1 cellular context compared by ENCODE assay signal in genomic region chr1:91555074-91555730, GRCh38.
TF ChIP-seq lines count a peak whose summit lies in the region.

No MANE protein-coding gene starts in this region.

TF ChIP-seq in WTC11, 78 proteins besides CTCF, POLR2A, EP300 and RAD21 (continued from another document):
- TF ChIP-seq, protein P1, sequence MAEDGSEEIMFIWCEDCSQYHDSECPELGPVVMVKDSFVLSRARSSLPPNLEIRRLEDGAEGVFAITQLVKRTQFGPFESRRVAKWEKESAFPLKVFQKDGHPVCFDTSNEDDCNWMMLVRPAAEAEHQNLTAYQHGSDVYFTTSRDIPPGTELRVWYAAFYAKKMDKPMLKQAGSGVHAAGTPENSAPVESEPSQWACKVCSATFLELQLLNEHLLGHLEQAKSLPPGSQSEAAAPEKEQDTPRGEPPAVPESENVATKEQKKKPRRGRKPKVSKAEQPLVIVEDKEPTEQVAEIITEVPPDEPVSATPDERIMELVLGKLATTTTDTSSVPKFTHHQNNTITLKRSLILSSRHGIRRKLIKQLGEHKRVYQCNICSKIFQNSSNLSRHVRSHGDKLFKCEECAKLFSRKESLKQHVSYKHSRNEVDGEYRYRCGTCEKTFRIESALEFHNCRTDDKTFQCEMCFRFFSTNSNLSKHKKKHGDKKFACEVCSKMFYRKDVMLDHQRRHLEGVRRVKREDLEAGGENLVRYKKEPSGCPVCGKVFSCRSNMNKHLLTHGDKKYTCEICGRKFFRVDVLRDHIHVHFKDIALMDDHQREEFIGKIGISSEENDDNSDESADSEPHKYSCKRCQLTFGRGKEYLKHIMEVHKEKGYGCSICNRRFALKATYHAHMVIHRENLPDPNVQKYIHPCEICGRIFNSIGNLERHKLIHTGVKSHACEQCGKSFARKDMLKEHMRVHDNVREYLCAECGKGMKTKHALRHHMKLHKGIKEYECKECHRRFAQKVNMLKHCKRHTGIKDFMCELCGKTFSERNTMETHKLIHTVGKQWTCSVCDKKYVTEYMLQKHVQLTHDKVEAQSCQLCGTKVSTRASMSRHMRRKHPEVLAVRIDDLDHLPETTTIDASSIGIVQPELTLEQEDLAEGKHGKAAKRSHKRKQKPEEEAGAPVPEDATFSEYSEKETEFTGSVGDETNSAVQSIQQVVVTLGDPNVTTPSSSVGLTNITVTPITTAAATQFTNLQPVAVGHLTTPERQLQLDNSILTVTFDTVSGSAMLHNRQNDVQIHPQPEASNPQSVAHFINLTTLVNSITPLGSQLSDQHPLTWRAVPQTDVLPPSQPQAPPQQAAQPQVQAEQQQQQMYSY (CRISPR knock-in tag; IDR thresholded peaks at IDR 0.05): no peak
- TF ChIP-seq ETV6 (CRISPR knock-in tag; IDR thresholded peaks at IDR 0.05) (no peak), ESRRA (CRISPR knock-in tag; IDR thresholded peaks at IDR 0.05; ENCODE audit: borderline replicate concordance) (no peak), ZMAT4 (CRISPR knock-in tag; IDR thresholded peaks at IDR 0.05) (no peak), ZNF138 (CRISPR knock-in tag; conservative IDR thresholded peaks at IDR 0.05) (no peak), ZBTB21 (CRISPR knock-in tag; IDR thresholded peaks at IDR 0.05; ENCODE audit: borderline replicate concordance) (no peak), CREM (CRISPR knock-in tag; IDR thresholded peaks at IDR 0.05) (no peak), FOXK1 (CRISPR knock-in tag; IDR thresholded peaks at IDR 0.05) (no peak), SOX15 (CRISPR knock-in tag; IDR thresholded peaks at IDR 0.05) (no peak), USF2 (CRISPR knock-in tag; IDR thresholded peaks at IDR 0.05) (no peak)
